ENCODE assay signal across 16 cellular contexts in genomic region chr21:41086551-41086950, GRCh38.
"Had no signal": no experiment of that assay in that cellular context is flagged by ENCODE, and none has a peak within 500 bp of the region (broad histone marks: within the 10 kb centered on the region; RNA-seq: fewer than 3 reads in every experiment).

No MANE protein-coding gene starts in this region.

- H3K27ac ChIP-seq: ascending aorta, left ventricle myocardium inferior, prostate gland, skin epidermis, stomach, upper lobe of left lung had no signal

- DNase-seq: activated CD4-positive, alpha-beta T cell treated with anti-CD3 and anti-CD28 coated beads, Interleukin-2, amount 10 ng/mL, durations not matched to agents 7 days and 5 days; activated CD8-positive, alpha-beta memory T cell treated with anti-CD3 and anti-CD28 coated beads, Interleukin-2, amount 50 U/mL, for 4 hours; activated naive CD4-positive, alpha-beta T cell treated with anti-CD3 and anti-CD28 coated beads, Interleukin-2, amount 10 ng/mL, durations not matched to agents 7 days and 5 days; activated T-cell treated with anti-CD3 and anti-CD28 coated beads, Interleukin-2, amount 50 U/mL, for 4 hours; cortex of kidney; head of caudate nucleus; left ventricle myocardium inferior; right cardiac atrium; stimulated activated CD4-positive, alpha-beta T cell treated with anti-CD3 and anti-CD28 coated beads, Interleukin-15, amount 100 ng/mL, for 24 hours; stimulated activated CD4-positive, alpha-beta T cell treated with anti-CD3 and anti-CD28 coated beads, Interleukin-2, amount 100 ng/mL, for 48 hours; stomach; upper lobe of left lung had no signal

- H3K27me3 ChIP-seq: ascending aorta, upper lobe of left lung had no signal

- H3K4me1 ChIP-seq: ascending aorta, left ventricle myocardium inferior, prostate gland, stomach, upper lobe of left lung had no signal

- H3K36me3 ChIP-seq: ascending aorta, left ventricle myocardium inferior, prostate gland, stomach, upper lobe of left lung had no signal

- H3K4me3 ChIP-seq: ascending aorta, left ventricle myocardium inferior, prostate gland, skin epidermis, stomach, upper lobe of left lung had no signal

- ATAC-seq: activated CD4-positive, CD25-positive, alpha-beta regulatory T cell treated with anti-CD3 and anti-CD28 coated beads, Interleukin-2, amount 50 U/mL, for 24 hours; activated T-cell treated with anti-CD3 and anti-CD28 coated beads, Interleukin-2, amount 50 U/mL, for 4 hours; right cardiac atrium had no signal
